1 cellular context compared by ENCODE assay signal in the genomic region with DNA sequence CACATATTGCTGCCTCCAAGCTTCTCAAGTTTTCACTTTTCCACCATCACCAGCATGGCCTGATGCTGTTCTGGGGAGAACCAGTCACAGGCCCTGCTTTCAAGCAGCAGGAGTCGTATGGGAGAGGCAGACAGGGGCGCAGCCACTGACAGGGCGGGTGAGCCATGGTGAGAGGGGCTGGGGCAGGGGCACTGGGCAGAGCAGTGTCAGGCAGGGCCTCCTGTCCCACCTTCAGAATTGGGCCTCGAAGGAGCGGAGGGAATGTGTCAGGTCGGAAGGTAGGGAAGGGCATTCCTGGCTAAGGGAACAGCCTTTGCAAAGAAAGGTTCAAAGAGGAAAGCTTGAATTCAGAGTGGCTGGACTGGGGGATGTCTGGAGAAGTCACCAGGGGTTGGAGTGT.
TF ChIP-seq lines count a peak whose summit lies in the region.

No MANE protein-coding gene starts in this region.

TF ChIP-seq in IMR-90, 13 proteins besides CTCF, POLR2A, EP300 and RAD21:
- TF ChIP-seq RFX5 (IDR thresholded peaks at IDR 0.05; ENCODE audit: low read depth, low read length) (no peak), MAZ (IDR thresholded peaks at IDR 0.05; ENCODE audit: borderline replicate concordance, low read depth, low read length) (no peak), CEBPB (IDR thresholded peaks at IDR 0.05; ENCODE audit: low read depth, low read length) (no peak), FOS (IDR thresholded peaks at IDR 0.05; ENCODE audit: low read depth, low read length) (no peak), RCOR1 (IDR thresholded peaks at IDR 0.05; ENCODE audit: insufficient replicate concordance, low read length) (no peak), MXI1 (IDR thresholded peaks at IDR 0.05; ENCODE audit: borderline replicate concordance, low read depth, low read length) (no peak), SMC3 (IDR thresholded peaks at IDR 0.05; ENCODE audit: low read depth, low read length) (no peak), MAFK (IDR thresholded peaks at IDR 0.05; ENCODE audit: low read depth, low read length) (no peak), NFE2L2 (IDR thresholded peaks at IDR 0.05; ENCODE audit: low read depth, low read length) (no peak), CHD1 (IDR thresholded peaks at IDR 0.05; ENCODE audit: low read depth, low read length) (no peak), BHLHE40 (IDR thresholded peaks at IDR 0.05; ENCODE audit: low read depth, low read length) (no peak)
- TF ChIP-seq, protein P1, sequence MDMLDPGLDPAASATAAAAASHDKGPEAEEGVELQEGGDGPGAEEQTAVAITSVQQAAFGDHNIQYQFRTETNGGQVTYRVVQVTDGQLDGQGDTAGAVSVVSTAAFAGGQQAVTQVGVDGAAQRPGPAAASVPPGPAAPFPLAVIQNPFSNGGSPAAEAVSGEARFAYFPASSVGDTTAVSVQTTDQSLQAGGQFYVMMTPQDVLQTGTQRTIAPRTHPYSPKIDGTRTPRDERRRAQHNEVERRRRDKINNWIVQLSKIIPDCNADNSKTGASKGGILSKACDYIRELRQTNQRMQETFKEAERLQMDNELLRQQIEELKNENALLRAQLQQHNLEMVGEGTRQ (IDR thresholded peaks at IDR 0.05; ENCODE audit: low read depth, low read length): no peak
- TF ChIP-seq, protein P2, sequence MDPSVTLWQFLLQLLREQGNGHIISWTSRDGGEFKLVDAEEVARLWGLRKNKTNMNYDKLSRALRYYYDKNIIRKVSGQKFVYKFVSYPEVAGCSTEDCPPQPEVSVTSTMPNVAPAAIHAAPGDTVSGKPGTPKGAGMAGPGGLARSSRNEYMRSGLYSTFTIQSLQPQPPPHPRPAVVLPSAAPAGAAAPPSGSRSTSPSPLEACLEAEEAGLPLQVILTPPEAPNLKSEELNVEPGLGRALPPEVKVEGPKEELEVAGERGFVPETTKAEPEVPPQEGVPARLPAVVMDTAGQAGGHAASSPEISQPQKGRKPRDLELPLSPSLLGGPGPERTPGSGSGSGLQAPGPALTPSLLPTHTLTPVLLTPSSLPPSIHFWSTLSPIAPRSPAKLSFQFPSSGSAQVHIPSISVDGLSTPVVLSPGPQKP (IDR thresholded peaks at IDR 0.05; ENCODE audit: borderline replicate concordance, low read depth, low read length): no peak
